Comparison of ENCODE assay signal across 1 cellular context in genomic region chr20:17226410-17227198, GRCh38.
TF ChIP-seq lines count a peak whose summit lies in the region.

A gene with protein sequence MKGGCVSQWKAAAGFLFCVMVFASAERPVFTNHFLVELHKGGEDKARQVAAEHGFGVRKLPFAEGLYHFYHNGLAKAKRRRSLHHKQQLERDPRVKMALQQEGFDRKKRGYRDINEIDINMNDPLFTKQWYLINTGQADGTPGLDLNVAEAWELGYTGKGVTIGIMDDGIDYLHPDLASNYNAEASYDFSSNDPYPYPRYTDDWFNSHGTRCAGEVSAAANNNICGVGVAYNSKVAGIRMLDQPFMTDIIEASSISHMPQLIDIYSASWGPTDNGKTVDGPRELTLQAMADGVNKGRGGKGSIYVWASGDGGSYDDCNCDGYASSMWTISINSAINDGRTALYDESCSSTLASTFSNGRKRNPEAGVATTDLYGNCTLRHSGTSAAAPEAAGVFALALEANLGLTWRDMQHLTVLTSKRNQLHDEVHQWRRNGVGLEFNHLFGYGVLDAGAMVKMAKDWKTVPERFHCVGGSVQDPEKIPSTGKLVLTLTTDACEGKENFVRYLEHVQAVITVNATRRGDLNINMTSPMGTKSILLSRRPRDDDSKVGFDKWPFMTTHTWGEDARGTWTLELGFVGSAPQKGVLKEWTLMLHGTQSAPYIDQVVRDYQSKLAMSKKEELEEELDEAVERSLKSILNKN (plus strand): TSS chr20:17227040. CDS start chr20:17227306, 266 bp downstream.

TF ChIP-seq in HEK293, 187 proteins besides CTCF, POLR2A, EP300 and RAD21 (continued from another document and continues in another):
- TF ChIP-seq PRDM10 (tag by site-specific recombination; IDR thresholded peaks at IDR 0.05) (peak; percentile 74), ZNF324 (tag by site-specific recombination; IDR thresholded peaks at IDR 0.05) (no peak), ZBTB8A (tag by site-specific recombination; IDR thresholded peaks at IDR 0.05) (peak; percentile 13; the same call in 1 of the 2 replicates), ZNF610 (tag by site-specific recombination; IDR thresholded peaks at IDR 0.05; ENCODE audit: borderline replicate concordance) (peak; percentile 48; the same call in 1 of the 2 replicates), ZNF561 (tag by site-specific recombination; IDR thresholded peaks at IDR 0.05; ENCODE audit: borderline replicate concordance) (0 out of 2 replicates have a peak, but pooled peaks have one; percentile 23), BCL11A (tag by site-specific recombination; IDR thresholded peaks at IDR 0.05; ENCODE audit: low read depth) (no peak), ZXDB (tag by site-specific recombination; IDR thresholded peaks at IDR 0.05) (0 out of 2 replicates have a peak, but pooled peaks have one; percentile 42), SP7 (tag by site-specific recombination; IDR thresholded peaks at IDR 0.05) (peak; percentile 67), ATF2 (tag by site-specific recombination; IDR thresholded peaks at IDR 0.05; ENCODE audit: low read depth) (peak; percentile 85), ZBTB48 (tag by site-specific recombination; IDR thresholded peaks at IDR 0.05) (peak; percentile 65; the same call in 1 of the 2 replicates), MZF1 (tag by site-specific recombination; IDR thresholded peaks at IDR 0.05; ENCODE audit: borderline replicate concordance) (peak; percentile 80; the same call in 1 of the 2 replicates), TSHZ1 (tag by site-specific recombination; IDR thresholded peaks at IDR 0.05; ENCODE audit: borderline replicate concordance) (peak; percentile 20; the same call in 1 of the 2 replicates), ZNF488 (tag by site-specific recombination; IDR thresholded peaks at IDR 0.05) (0 out of 2 replicates have a peak, but pooled peaks have one; percentile 27), KLF8 (tag by site-specific recombination; IDR thresholded peaks at IDR 0.05) (peak; percentile 71; the same call in 1 of the 2 replicates), ZNF398 (tag by site-specific recombination; IDR thresholded peaks at IDR 0.05) (peak; percentile 83), INSM2 (tag by site-specific recombination; IDR thresholded peaks at IDR 0.05) (peak; percentile 53; the same call in 1 of the 2 replicates), KLF7 (tag by site-specific recombination; IDR thresholded peaks at IDR 0.05; ENCODE audit: borderline replicate concordance) (no peak), ZNF629 (tag by site-specific recombination; IDR thresholded peaks at IDR 0.05) (peak; percentile 83), PBX3 (CRISPR knock-in tag; IDR thresholded peaks at IDR 0.05) (no peak), ZBTB20 (tag by site-specific recombination; IDR thresholded peaks at IDR 0.05) (peak; percentile 57; the same call in 1 of the 2 replicates), ZNF335 (tag by site-specific recombination; conservative IDR thresholded peaks at IDR 0.05) (peak; percentile 98), ZSCAN4 (tag by site-specific recombination; IDR thresholded peaks at IDR 0.05) (0 out of 2 replicates have a peak, but pooled peaks have one; percentile 8), ZIC2 (tag by site-specific recombination; IDR thresholded peaks at IDR 0.05) (peak; percentile 51; the same call in 1 of the 2 replicates), ZBTB21 (tag by site-specific recombination; IDR thresholded peaks at IDR 0.05) (peak; percentile 59), ZBTB7A (tag by site-specific recombination; IDR thresholded peaks at IDR 0.05; ENCODE audit: low read depth) (0 out of 2 replicates have a peak, but pooled peaks have one; percentile 56)
- TF ChIP-seq, protein P1, sequence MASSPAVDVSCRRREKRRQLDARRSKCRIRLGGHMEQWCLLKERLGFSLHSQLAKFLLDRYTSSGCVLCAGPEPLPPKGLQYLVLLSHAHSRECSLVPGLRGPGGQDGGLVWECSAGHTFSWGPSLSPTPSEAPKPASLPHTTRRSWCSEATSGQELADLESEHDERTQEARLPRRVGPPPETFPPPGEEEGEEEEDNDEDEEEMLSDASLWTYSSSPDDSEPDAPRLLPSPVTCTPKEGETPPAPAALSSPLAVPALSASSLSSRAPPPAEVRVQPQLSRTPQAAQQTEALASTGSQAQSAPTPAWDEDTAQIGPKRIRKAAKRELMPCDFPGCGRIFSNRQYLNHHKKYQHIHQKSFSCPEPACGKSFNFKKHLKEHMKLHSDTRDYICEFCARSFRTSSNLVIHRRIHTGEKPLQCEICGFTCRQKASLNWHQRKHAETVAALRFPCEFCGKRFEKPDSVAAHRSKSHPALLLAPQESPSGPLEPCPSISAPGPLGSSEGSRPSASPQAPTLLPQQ (tag by site-specific recombination; IDR thresholded peaks at IDR 0.05), result no peak; the same call in 1 of the 2 replicates
- TF ChIP-seq, protein P2, sequence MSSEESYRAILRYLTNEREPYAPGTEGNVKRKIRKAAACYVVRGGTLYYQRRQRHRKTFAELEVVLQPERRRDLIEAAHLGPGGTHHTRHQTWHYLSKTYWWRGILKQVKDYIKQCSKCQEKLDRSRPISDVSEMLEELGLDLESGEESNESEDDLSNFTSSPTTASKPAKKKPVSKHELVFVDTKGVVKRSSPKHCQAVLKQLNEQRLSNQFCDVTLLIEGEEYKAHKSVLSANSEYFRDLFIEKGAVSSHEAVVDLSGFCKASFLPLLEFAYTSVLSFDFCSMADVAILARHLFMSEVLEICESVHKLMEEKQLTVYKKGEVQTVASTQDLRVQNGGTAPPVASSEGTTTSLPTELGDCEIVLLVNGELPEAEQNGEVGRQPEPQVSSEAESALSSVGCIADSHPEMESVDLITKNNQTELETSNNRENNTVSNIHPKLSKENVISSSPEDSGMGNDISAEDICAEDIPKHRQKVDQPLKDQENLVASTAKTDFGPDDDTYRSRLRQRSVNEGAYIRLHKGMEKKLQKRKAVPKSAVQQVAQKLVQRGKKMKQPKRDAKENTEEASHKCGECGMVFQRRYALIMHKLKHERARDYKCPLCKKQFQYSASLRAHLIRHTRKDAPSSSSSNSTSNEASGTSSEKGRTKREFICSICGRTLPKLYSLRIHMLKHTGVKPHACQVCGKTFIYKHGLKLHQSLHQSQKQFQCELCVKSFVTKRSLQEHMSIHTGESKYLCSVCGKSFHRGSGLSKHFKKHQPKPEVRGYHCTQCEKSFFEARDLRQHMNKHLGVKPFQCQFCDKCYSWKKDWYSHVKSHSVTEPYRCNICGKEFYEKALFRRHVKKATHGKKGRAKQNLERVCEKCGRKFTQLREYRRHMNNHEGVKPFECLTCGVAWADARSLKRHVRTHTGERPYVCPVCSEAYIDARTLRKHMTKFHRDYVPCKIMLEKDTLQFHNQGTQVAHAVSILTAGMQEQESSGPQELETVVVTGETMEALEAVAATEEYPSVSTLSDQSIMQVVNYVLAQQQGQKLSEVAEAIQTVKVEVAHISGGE (tag by site-specific recombination; conservative IDR thresholded peaks at IDR 0.05; ENCODE audit: low read depth), result peak; percentile 60
